In genomic region chr17:63039899-63040602, GRCh38 we compare ENCODE assay signal across 12 cellular contexts.
A peak's percentile ranks its signal among the peaks of the same experiment; 100 is the strongest.
DNase-seq lines count a peak whose midpoint lies in the region; ATAC-seq and TF ChIP-seq lines count a peak whose summit lies in the region.
"Had no signal": no experiment of that assay in that cellular context is flagged by ENCODE, and none has a peak within 500 bp of the region (broad histone marks: within the 10 kb centered on the region; RNA-seq: fewer than 3 reads in every experiment).

No MANE protein-coding gene starts in this region.

- peak overlapping the region; percentile 72 for H3K4me3 Mint-ChIP-seq in HFFc6
- H3K4me3 Mint-ChIP-seq in activated CD8-positive, alpha-beta T cell treated with anti-CD3 and anti-CD28 coated beads, Interleukin-2, amount 10 ng/mL, durations not matched to agents 7 days and 5 days: no peak overlapping the region
- H3K4me3 Mint-ChIP-seq: CD8-positive, alpha-beta memory T cell had no signal

- CTCF ChIA-PET in AG04449 (lab: Yijun Ruan, JAX): interaction anchor here (0.7 to 2.0 kb wide), 2 partner anchors 10 to 366 kb away, joined by 4 to 9 read pairs; no protein-coding TSS in a partner anchor
- CTCF ChIA-PET in activated CD8-positive, alpha-beta T cell treated with anti-CD3 and anti-CD28 coated beads, Interleukin-2, amount 10 ng/mL, durations not matched to agents 7 days and 5 days (lab: Charles Lee): no interaction called here

- DNase-seq in AG04449 (ENCODE audit: low read depth, low spot score): peak; percentile 17
- peak; percentile 22 for DNase-seq in HFFc6
- DNase-seq in SW480 (ENCODE audit: low spot score): peak; percentile 64
- DNase-seq in hepatic stellate cell (ENCODE audit: low spot score): peak; percentile 10
- no peak for DNase-seq in activated CD8-positive, alpha-beta T cell treated with anti-CD3 and anti-CD28 coated beads, Interleukin-2, amount 10 ng/mL, durations not matched to agents 7 days and 5 days
- no peak for DNase-seq in RKO (ENCODE audit: low spot score)
- no peak for DNase-seq in NCI-H1092 treated with DMSO at 0.1 percent for 48 hours (lab: John Stamatoyannopoulos, UW)
- DNase-seq: CD8-positive, alpha-beta memory T cell; colonic mucosa; left cardiac atrium; NK-92 treated with Interleukin-12 subunit alpha and Interleukin-12 subunit beta, amount 100 ng/mL, for 24 hours had no signal

- H3K27ac Mint-ChIP-seq in HFFc6: peak overlapping the region; percentile 64
- no peak overlapping the region for H3K27ac Mint-ChIP-seq in activated CD8-positive, alpha-beta T cell treated with anti-CD3 and anti-CD28 coated beads, Interleukin-2, amount 10 ng/mL, durations not matched to agents 7 days and 5 days
- H3K27ac Mint-ChIP-seq: CD8-positive, alpha-beta memory T cell had no signal

- peaks cover under 1% of the 10 kb centered on the region for H3K36me3 Mint-ChIP-seq in HFFc6 (ENCODE audit: low read depth)
- H3K36me3 Mint-ChIP-seq in activated CD8-positive, alpha-beta T cell treated with anti-CD3 and anti-CD28 coated beads, Interleukin-2, amount 10 ng/mL, durations not matched to agents 7 days and 5 days (ENCODE audit: low read depth): no peaks in the 10 kb centered on the region
- H3K36me3 Mint-ChIP-seq: CD8-positive, alpha-beta memory T cell had no signal

- H3K9me3 Mint-ChIP-seq in HFFc6: no peaks in the 10 kb centered on the region
- H3K9me3 Mint-ChIP-seq in activated CD8-positive, alpha-beta T cell treated with anti-CD3 and anti-CD28 coated beads, Interleukin-2, amount 10 ng/mL, durations not matched to agents 7 days and 5 days (ENCODE audit: insufficient read depth): no peaks in the 10 kb centered on the region
- H3K9me3 Mint-ChIP-seq: CD8-positive, alpha-beta memory T cell had no signal

- no peak for ATAC-seq in activated CD8-positive, alpha-beta T cell treated with anti-CD3 and anti-CD28 coated beads, Interleukin-2, amount 10 ng/mL, durations not matched to agents 7 days and 5 days
- no peak for ATAC-seq in GM18517 (IDR thresholded peaks at IDR 0.05; ENCODE audit: unreplicated experiment)

- H3K4me3 ChIP-seq in AG04449 (ENCODE audit: low read depth, low read length): no peak overlapping the region
- H3K4me3 ChIP-seq: colonic mucosa had no signal

- POLR2A ChIA-PET in AG04449 (lab: Yijun Ruan, JAX): no interaction called here
- POLR2A ChIA-PET in activated CD8-positive, alpha-beta T cell treated with anti-CD3 and anti-CD28 coated beads, Interleukin-2, amount 10 ng/mL, durations not matched to agents 7 days and 5 days (lab: Charles Lee): no interaction called here

- H3K27me3 Mint-ChIP-seq in HFFc6 (ENCODE audit: insufficient read depth): no peaks in the 10 kb centered on the region; the same call in 1 of the 2 replicates
- no peaks in the 10 kb centered on the region for H3K27me3 Mint-ChIP-seq in activated CD8-positive, alpha-beta T cell treated with anti-CD3 and anti-CD28 coated beads, Interleukin-2, amount 10 ng/mL, durations not matched to agents 7 days and 5 days (ENCODE audit: low read depth)
- H3K27me3 Mint-ChIP-seq: CD8-positive, alpha-beta memory T cell had no signal

- no peak for TF ChIP-seq CTCF in AG04449 (IDR thresholded peaks at IDR 0.05; ENCODE audit: insufficient read depth, low read length, missing control alignments)
- no peak for TF ChIP-seq CTCF in HFFc6 (IDR thresholded peaks at IDR 0.05)

- H3K4me1 Mint-ChIP-seq in HFFc6 (ENCODE audit: low read depth): peaks cover 76% of the 10 kb centered on the region
- H3K4me1 Mint-ChIP-seq in activated CD8-positive, alpha-beta T cell treated with anti-CD3 and anti-CD28 coated beads, Interleukin-2, amount 10 ng/mL, durations not matched to agents 7 days and 5 days (ENCODE audit: low read depth): peaks cover 7% of the 10 kb centered on the region

Comparison
In these comparisons a context has a peak if more than half of its experiments do, and no peak if none do; other contexts are left out.
1. DNase-seq: peak in AG04449 (single experiment), HFFc6 (single experiment), SW480 (single experiment) and hepatic stellate cell (single experiment); none in activated CD8-positive, alpha-beta T cell treated with anti-CD3 and anti-CD28 coated beads, Interleukin-2, amount 10 ng/mL, durations not matched to agents 7 days and 5 days (single experiment), RKO (single experiment) and NCI-H1092 treated with DMSO at 0.1 percent for 48 hours (single experiment).